ENCODE assay signal across 30 cellular contexts in genomic region chr10:20265146-20265545, GRCh38.
"Had no signal": no experiment of that assay in that cellular context is flagged by ENCODE, and none has a peak within 500 bp of the region (broad histone marks: within the 10 kb centered on the region; RNA-seq: fewer than 3 reads in every experiment).

No MANE protein-coding gene starts in this region.

- H3K27me3 ChIP-seq: ascending aorta had no signal

- H3K4me1 Mint-ChIP-seq: activated B cell treated with CpG ODN at 0.5 μM for 24 hours; activated naive CD8-positive, alpha-beta T cell treated with anti-CD3 and anti-CD28 coated beads for 36 hours; activated T-helper 17 cell treated with anti-CD3 and anti-CD28 coated beads, Interleukin-2, amount 50 U/mL, for 72 hours; T-cell; T-helper 17 cell had no signal

- ATAC-seq: activated CD8-positive, alpha-beta T cell treated with anti-CD3 and anti-CD28 coated beads for 36 hours; activated T-cell treated with anti-CD3 and anti-CD28 coated beads, Interleukin-2, amount 50 U/mL, for 72 hours; activated T-helper 17 cell treated with anti-CD3 and anti-CD28 coated beads, Interleukin-2, amount 50 U/mL, for 72 hours; Panc1; Right ventricle myocardium inferior; SK-N-SH treated with all-trans-retinoic acid at 6 μM for 48 hours; T-cell; T-helper 17 cell had no signal

- H3K4me3 Mint-ChIP-seq: activated B cell treated with CpG ODN at 0.5 μM for 24 hours; activated CD8-positive, alpha-beta T cell treated with anti-CD3 and anti-CD28 coated beads for 36 hours; activated naive CD8-positive, alpha-beta T cell treated with anti-CD3 and anti-CD28 coated beads for 36 hours; activated T-cell treated with anti-CD3 and anti-CD28 coated beads, Interleukin-2, amount 50 U/mL, for 72 hours; activated T-helper 17 cell treated with anti-CD3 and anti-CD28 coated beads, Interleukin-2, amount 50 U/mL, for 72 hours; T-cell; T-helper 17 cell had no signal

- DNase-seq: activated B cell treated with CpG ODN at 0.5 μM for 24 hours; activated CD4-positive, alpha-beta T cell treated with anti-CD3 and anti-CD28 coated beads for 1 hour; activated CD4-positive, alpha-beta T cell treated with anti-CD3 and anti-CD28 coated beads for 48 hours; activated CD8-positive, alpha-beta T cell treated with anti-CD3 and anti-CD28 coated beads for 36 hours; activated effector memory CD4-positive, alpha-beta T cell treated with anti-CD3 and anti-CD28 coated beads, Interleukin-2, amount 50 U/mL, for 16 hours; activated naive CD4-positive, alpha-beta T cell; activated naive CD4-positive, alpha-beta T cell treated with anti-CD3 and anti-CD28 coated beads, Interleukin-2, amount 50 U/mL, for 16 hours; activated naive CD8-positive, alpha-beta T cell treated with anti-CD3 and anti-CD28 coated beads for 36 hours; activated T-cell treated with anti-CD3 and anti-CD28 coated beads, Interleukin-2, amount 50 U/mL, for 1 hour; activated T-cell treated with anti-CD3 and anti-CD28 coated beads, Interleukin-2, amount 50 U/mL, for 72 hours; amygdala; caudate nucleus; cerebellar nuclear complex; NCI-H1105; NCI-H1436; NCI-H1694 treated with DMSO at 0.1 percent for 48 hours; NCI-H2029; NCI-H345; NCI-H524 treated with DMSO at 0.1 percent for 48 hours; SIG-M5; T-cell; T-helper 17 cell; T-helper 9 cell had no signal

- H3K9me3 ChIP-seq: ascending aorta had no signal

- H3K27me3 Mint-ChIP-seq: activated B cell treated with CpG ODN at 0.5 μM for 24 hours; activated CD8-positive, alpha-beta T cell treated with anti-CD3 and anti-CD28 coated beads for 36 hours; activated naive CD8-positive, alpha-beta T cell treated with anti-CD3 and anti-CD28 coated beads for 36 hours; activated T-helper 17 cell treated with anti-CD3 and anti-CD28 coated beads, Interleukin-2, amount 50 U/mL, for 72 hours; T-cell; T-helper 17 cell had no signal

- H3K36me3 Mint-ChIP-seq: activated naive CD8-positive, alpha-beta T cell treated with anti-CD3 and anti-CD28 coated beads for 36 hours; T-cell had no signal

- H3K27ac ChIP-seq: ascending aorta, KMS-11, VCaP had no signal

- H3K4me3 ChIP-seq: ascending aorta had no signal

- H3K9me3 Mint-ChIP-seq: activated naive CD8-positive, alpha-beta T cell treated with anti-CD3 and anti-CD28 coated beads for 36 hours had no signal

- H3K9ac ChIP-seq: KMS-11 had no signal

- H3K4me2 ChIP-seq: KMS-11 had no signal

- H3K27ac Mint-ChIP-seq: activated B cell treated with CpG ODN at 0.5 μM for 24 hours; activated CD8-positive, alpha-beta T cell treated with anti-CD3 and anti-CD28 coated beads for 36 hours; activated naive CD8-positive, alpha-beta T cell treated with anti-CD3 and anti-CD28 coated beads for 36 hours; activated T-cell treated with anti-CD3 and anti-CD28 coated beads, Interleukin-2, amount 50 U/mL, for 72 hours; activated T-helper 17 cell treated with anti-CD3 and anti-CD28 coated beads, Interleukin-2, amount 50 U/mL, for 72 hours; T-cell; T-helper 17 cell had no signal

- H3K4me1 ChIP-seq: ascending aorta had no signal
